Comparison of ENCODE assay signal across 8 cellular contexts in genomic region chr10:21533577-21534475, GRCh38. TPM values are rescaled to one million over a fixed set of nuclear protein-coding genes. Genes with fewer than 3 reads are reported as not detected.
DNase-seq lines count a peak whose midpoint lies in the region; ATAC-seq and TF ChIP-seq lines count a peak whose summit lies in the region.

Gene MLLT10 (plus strand): TSS chr10:21534232. CDS start chr10:21534645, 413 bp downstream.

- in situ Hi-C loops in Caki2 (cut with HindIII; ENCODE audit: low pct_unique_long_range_greater_than_20kb, low sequenced_read_pairs), result no loop called here

- peak within 1 kb of the TSS; percentile 90 for H3K9ac ChIP-seq in HUES48 (ENCODE audit: low read depth, low read length)
- H3K9ac ChIP-seq in OCI-LY3 (ENCODE audit: low read length), result peak within 1 kb of the TSS; percentile 91

- H2AFZ ChIP-seq in OCI-LY3 (ENCODE audit: low read depth, low read length), result peak within 1 kb of the TSS; percentile 84

- peaks cover 5% of the 10 kb centered on the region; the same call in 1 of the 2 replicates for H4K20me1 ChIP-seq in OCI-LY3 (ENCODE audit: insufficient read depth, low read length)

- TF ChIP-seq CTCF in OCI-LY3 (IDR thresholded peaks at IDR 0.05; ENCODE audit: low read depth, low read length) (no peak), epithelial cell of esophagus (IDR thresholded peaks at IDR 0.05; ENCODE audit: insufficient read depth, low read depth, low read length, missing control alignments) (peak; percentile 46)

- peak; percentile 83 for ATAC-seq in GM21360 (IDR thresholded peaks at IDR 0.05; ENCODE audit: unreplicated experiment)

- H3K27ac ChIP-seq in HUES48 (ENCODE audit: low read depth, low read length) (peak within 1 kb of the TSS; percentile 99), OCI-LY3 (ENCODE audit: low read length) (peak within 1 kb of the TSS; percentile 62)

- H3K9me3 ChIP-seq in HUES48 (ENCODE audit: control insufficient read depth, insufficient read depth, low read length) (no peaks in the 10 kb centered on the region), OCI-LY3 (ENCODE audit: insufficient read depth, low read length) (no peaks in the 10 kb centered on the region)

- peaks cover 46% of the 10 kb centered on the region for H3K4me1 ChIP-seq in HUES48 (ENCODE audit: control insufficient read depth, insufficient read depth, low read length)
- H3K4me1 ChIP-seq in OCI-LY3 (ENCODE audit: low read length), result peaks cover 11% of the 10 kb centered on the region; the same call in 1 of the 2 replicates

- H3K79me2 ChIP-seq in OCI-LY3 (ENCODE audit: low read length), result peaks cover 25% of the 10 kb centered on the region

- peak within 1 kb of the TSS; percentile 85 for H3K4me3 ChIP-seq in HUES48 (ENCODE audit: low read depth, low read length)
- H3K4me3 ChIP-seq in OCI-LY3 (ENCODE audit: low read length), result peak within 1 kb of the TSS; percentile 98
- peak within 1 kb of the TSS; percentile 68 for H3K4me3 ChIP-seq in epithelial cell of esophagus (ENCODE audit: low read length)

- peak within 1 kb of the TSS; percentile 93 for H3K4me2 ChIP-seq in OCI-LY3 (ENCODE audit: low read length)

- H3K36me3 ChIP-seq in HUES48 (ENCODE audit: control insufficient read depth, insufficient read depth, low read length) (peaks cover 26% of the 10 kb centered on the region), OCI-LY3 (replicated peaks; ENCODE audit: low read depth, low read length) (peaks cover 5% of the 10 kb centered on the region)

- H3K27me3 ChIP-seq in HUES48 (ENCODE audit: control insufficient read depth, insufficient read depth, low read length) (no peaks in the 10 kb centered on the region), OCI-LY3 (ENCODE audit: low read depth, low read length) (peaks cover 7% of the 10 kb centered on the region; the same call in 1 of the 2 replicates)

- DNase-seq in Caki2 (ENCODE audit: low read depth), result peak; percentile 96
- peak; percentile 88 for DNase-seq in activated T-cell treated with anti-CD3 and anti-CD28 coated beads for 24 hours (ENCODE audit: low read depth)
- DNase-seq in epithelial cell of esophagus (ENCODE audit: low read depth), result peak; percentile 91
- DNase-seq in mucosa of gallbladder (ENCODE audit: low spot score), result peak; percentile 93
- peak; percentile 68 to 85 for DNase-seq in stimulated activated CD8-positive, alpha-beta memory T cell treated with anti-CD3 and anti-CD28 coated beads, Interleukin-4, amount 100 ng/mL, for 4 hours (ENCODE audit: low read depth in 2 of 2, low spot score in 1 of 2)

RNA-seq across cellular contexts. Expression of gene MLLT10, which starts in this region (rescaled TPM):
- total RNA-seq in Caki2 (2014; rRNA removed; shearing (Covaris generic); ENCODE audit: low replicate concordance), result 18.9 and 30.5 TPM in 2 replicates
- total RNA-seq in mucosa of gallbladder, result 33.0 TPM

Comparison
In these comparisons a context has a peak if more than half of its experiments do, and no peak if none do; other contexts are left out.
1. Peak in every context shown above with its lines: DNase-seq, ATAC-seq, H3K4me3 ChIP-seq and H3K27ac ChIP-seq.